1 cellular context compared by ENCODE assay signal in the genomic region with DNA sequence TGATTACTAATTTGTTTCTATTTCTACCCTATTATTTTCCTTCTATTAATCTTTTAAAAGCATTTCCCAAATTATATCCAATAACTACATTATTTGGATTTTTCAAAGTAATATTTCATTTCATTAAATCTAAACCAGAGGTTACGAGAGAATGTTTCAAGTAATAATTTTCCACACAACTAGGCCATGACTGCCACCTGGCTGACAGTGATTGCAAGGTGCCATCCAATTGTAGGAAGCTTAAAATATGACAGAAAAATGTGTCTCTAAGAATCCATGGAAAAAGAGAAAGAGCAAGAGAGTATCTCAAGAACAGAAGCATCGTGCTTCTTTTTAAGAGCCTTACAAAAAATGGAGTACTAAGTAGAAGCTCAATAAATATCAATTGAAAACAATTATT.
TF ChIP-seq lines count a peak whose summit lies in the region.

No MANE protein-coding gene starts in this region.

TF ChIP-seq in GM23338, 12 proteins besides CTCF, POLR2A, EP300 and RAD21 (continued from another document):
- TF ChIP-seq, protein P1, sequence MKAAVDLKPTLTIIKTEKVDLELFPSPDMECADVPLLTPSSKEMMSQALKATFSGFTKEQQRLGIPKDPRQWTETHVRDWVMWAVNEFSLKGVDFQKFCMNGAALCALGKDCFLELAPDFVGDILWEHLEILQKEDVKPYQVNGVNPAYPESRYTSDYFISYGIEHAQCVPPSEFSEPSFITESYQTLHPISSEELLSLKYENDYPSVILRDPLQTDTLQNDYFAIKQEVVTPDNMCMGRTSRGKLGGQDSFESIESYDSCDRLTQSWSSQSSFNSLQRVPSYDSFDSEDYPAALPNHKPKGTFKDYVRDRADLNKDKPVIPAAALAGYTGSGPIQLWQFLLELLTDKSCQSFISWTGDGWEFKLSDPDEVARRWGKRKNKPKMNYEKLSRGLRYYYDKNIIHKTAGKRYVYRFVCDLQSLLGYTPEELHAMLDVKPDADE (IDR thresholded peaks at IDR 0.05) = no peak
- TF ChIP-seq EZH2 (IDR thresholded peaks at IDR 0.05; ENCODE audit: low read depth, unreplicated experiment) (no peak), STAT1 (IDR thresholded peaks at IDR 0.05; ENCODE audit: unreplicated experiment) (no peak), CREB1 (CRISPR knock-in tag; IDR thresholded peaks at IDR 0.05; ENCODE audit: low read depth) (no peak), NANOG (IDR thresholded peaks at IDR 0.05; ENCODE audit: borderline replicate concordance) (no peak), ZNF462 (CRISPR knock-in tag; IDR thresholded peaks at IDR 0.05) (no peak), EZH2phosphoT487 (IDR thresholded peaks at IDR 0.05; ENCODE audit: unreplicated experiment) (no peak), POLR2AphosphoS5 (IDR thresholded peaks at IDR 0.05; ENCODE audit: low read depth) (no peak), JUNB (IDR thresholded peaks at IDR 0.05; ENCODE audit: unreplicated experiment) (no peak)
- TF ChIP-seq, protein P2, sequence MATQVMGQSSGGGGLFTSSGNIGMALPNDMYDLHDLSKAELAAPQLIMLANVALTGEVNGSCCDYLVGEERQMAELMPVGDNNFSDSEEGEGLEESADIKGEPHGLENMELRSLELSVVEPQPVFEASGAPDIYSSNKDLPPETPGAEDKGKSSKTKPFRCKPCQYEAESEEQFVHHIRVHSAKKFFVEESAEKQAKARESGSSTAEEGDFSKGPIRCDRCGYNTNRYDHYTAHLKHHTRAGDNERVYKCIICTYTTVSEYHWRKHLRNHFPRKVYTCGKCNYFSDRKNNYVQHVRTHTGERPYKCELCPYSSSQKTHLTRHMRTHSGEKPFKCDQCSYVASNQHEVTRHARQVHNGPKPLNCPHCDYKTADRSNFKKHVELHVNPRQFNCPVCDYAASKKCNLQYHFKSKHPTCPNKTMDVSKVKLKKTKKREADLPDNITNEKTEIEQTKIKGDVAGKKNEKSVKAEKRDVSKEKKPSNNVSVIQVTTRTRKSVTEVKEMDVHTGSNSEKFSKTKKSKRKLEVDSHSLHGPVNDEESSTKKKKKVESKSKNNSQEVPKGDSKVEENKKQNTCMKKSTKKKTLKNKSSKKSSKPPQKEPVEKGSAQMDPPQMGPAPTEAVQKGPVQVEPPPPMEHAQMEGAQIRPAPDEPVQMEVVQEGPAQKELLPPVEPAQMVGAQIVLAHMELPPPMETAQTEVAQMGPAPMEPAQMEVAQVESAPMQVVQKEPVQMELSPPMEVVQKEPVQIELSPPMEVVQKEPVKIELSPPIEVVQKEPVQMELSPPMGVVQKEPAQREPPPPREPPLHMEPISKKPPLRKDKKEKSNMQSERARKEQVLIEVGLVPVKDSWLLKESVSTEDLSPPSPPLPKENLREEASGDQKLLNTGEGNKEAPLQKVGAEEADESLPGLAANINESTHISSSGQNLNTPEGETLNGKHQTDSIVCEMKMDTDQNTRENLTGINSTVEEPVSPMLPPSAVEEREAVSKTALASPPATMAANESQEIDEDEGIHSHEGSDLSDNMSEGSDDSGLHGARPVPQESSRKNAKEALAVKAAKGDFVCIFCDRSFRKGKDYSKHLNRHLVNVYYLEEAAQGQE (IDR thresholded peaks at IDR 0.05; ENCODE audit: unreplicated experiment) = no peak
